18 cellular contexts compared by ENCODE assay signal in genomic region chr18:55387139-55387984, GRCh38.
A peak's percentile ranks its signal among the peaks of the same experiment; 100 is the strongest.
DNase-seq lines count a peak whose midpoint lies in the region; ATAC-seq, FAIRE-seq and TF ChIP-seq lines count a peak whose summit lies in the region.
"Had no signal": no experiment of that assay in that cellular context is flagged by ENCODE, and none has a peak within 500 bp of the region (broad histone marks: within the 10 kb centered on the region; RNA-seq: fewer than 3 reads in every experiment).

No MANE protein-coding gene starts in this region.

- POLR2A ChIA-PET in endothelial cell of umbilical vein (lab: Charles Lee): interaction anchor here (0.6 to 2.2 kb wide), 2 partner anchors 14 to 627 kb away, joined by 3 to 11 read pairs; no protein-coding TSS in a partner anchor

- peaks cover 7% of the 10 kb centered on the region for H3K9me3 Mint-ChIP-seq in activated naive CD8-positive, alpha-beta T cell treated with anti-CD3 and anti-CD28 coated beads, Interleukin-2, amount 50 U/mL, for 24 hours

- peak; percentile 96 for FAIRE-seq in endothelial cell of umbilical vein (lab: Jason Lieb, UNC)

- WGBS in right lobe of liver (ENCODE audit: insufficient coverage, low coverage, low lambda C conversion rate, missing lambda C conversion rate): 40% methylated on average over 8 of the region's 8 CpGs
- 60 to 73% (median 66%) methylated on average over 8 of the region's 8 CpGs for WGBS in spleen, 5 donors

- CTCF ChIA-PET in endothelial cell of umbilical vein (lab: Charles Lee): interaction anchor here (0.6 to 3.5 kb wide), 9 partner anchors 9 to 927 kb away, joined by 3 to 65 read pairs (median 3); no protein-coding TSS in a partner anchor

- H3K4me1 Mint-ChIP-seq in activated naive CD8-positive, alpha-beta T cell treated with anti-CD3 and anti-CD28 coated beads, Interleukin-2, amount 50 U/mL, for 24 hours: peaks cover 3% of the 10 kb centered on the region
- H3K4me1 Mint-ChIP-seq: activated T-helper 17 cell treated with anti-CD3 and anti-CD28 coated beads, Interleukin-2, amount 50 U/mL, for 72 hours; T-helper 17 cell had no signal

- peak overlapping the region; percentile 79 for H3K4me2 ChIP-seq in endothelial cell of umbilical vein (ENCODE audit: insufficient read depth, low read length)

- H3K4me3 Mint-ChIP-seq in activated naive CD8-positive, alpha-beta T cell treated with anti-CD3 and anti-CD28 coated beads, Interleukin-2, amount 50 U/mL, for 24 hours: no peak overlapping the region
- H3K4me3 Mint-ChIP-seq: activated T-helper 17 cell treated with anti-CD3 and anti-CD28 coated beads, Interleukin-2, amount 50 U/mL, for 72 hours; T-helper 17 cell had no signal

- H3K27me3 ChIP-seq in endothelial cell of umbilical vein (ENCODE audit: control insufficient read depth in 2 of 2, insufficient read depth in 2 of 2, low read length in 2 of 2) (no peaks in the 10 kb centered on the region), right lobe of liver (no peaks in the 10 kb centered on the region), spleen (replicated peaks in 1 of 7) (no peaks in the 10 kb centered on the region)

- no peaks in the 10 kb centered on the region for H3K36me3 Mint-ChIP-seq in activated naive CD8-positive, alpha-beta T cell treated with anti-CD3 and anti-CD28 coated beads, Interleukin-2, amount 50 U/mL, for 24 hours (ENCODE audit: low read depth)
- H3K36me3 Mint-ChIP-seq: IgD-negative memory B cell, naive B cell had no signal

- peaks cover 5% of the 10 kb centered on the region in 2 experiments for H3K36me3 ChIP-seq in endothelial cell of umbilical vein (ENCODE audit: control insufficient read depth in 2 of 2, extremely low read depth in 1 of 2, insufficient read depth in 2 of 2, low read length in 2 of 2)
- H3K36me3 ChIP-seq in right lobe of liver: no peaks in the 10 kb centered on the region
- H3K36me3 ChIP-seq in spleen: no peaks in the 10 kb centered on the region

- dilution Hi-C loops in endothelial cell of umbilical vein (cut with MboI; ENCODE audit: extremely low pct_ligation_motif_present, low sequenced_read_pairs): no loop called here

- H3K4me3 ChIP-seq in endothelial cell of umbilical vein (replicated peaks in 1 of 3; ENCODE audit: insufficient read depth in 1 of 3, low read depth in 1 of 3, low read length in 3 of 3): no peak overlapping the region
- no peak overlapping the region for H3K4me3 ChIP-seq in right lobe of liver
- no peak overlapping the region for H3K4me3 ChIP-seq in spleen

- ATAC-seq in right lobe of liver: peak; percentile 60 to 88 (median 69)
- no peak for ATAC-seq in HG02759 (IDR thresholded peaks at IDR 0.05; ENCODE audit: unreplicated experiment)
- no peak for ATAC-seq in SK-N-SH treated with all-trans-retinoic acid at 6 μM for 48 hours
- ATAC-seq in activated naive CD8-positive, alpha-beta T cell treated with anti-CD3 and anti-CD28 coated beads, Interleukin-2, amount 50 U/mL, for 24 hours: no peak
- ATAC-seq: activated T-helper 17 cell treated with anti-CD3 and anti-CD28 coated beads, Interleukin-2, amount 50 U/mL, for 72 hours; Panc1; T-helper 17 cell had no signal

- peaks cover 86% of the 10 kb centered on the region for H3K79me2 ChIP-seq in endothelial cell of umbilical vein (ENCODE audit: control insufficient read depth, insufficient read depth, low read length)

- H3K27me3 Mint-ChIP-seq in activated naive CD8-positive, alpha-beta T cell treated with anti-CD3 and anti-CD28 coated beads, Interleukin-2, amount 50 U/mL, for 24 hours: no peaks in the 10 kb centered on the region
- H3K27me3 Mint-ChIP-seq: activated T-helper 17 cell treated with anti-CD3 and anti-CD28 coated beads, Interleukin-2, amount 50 U/mL, for 72 hours; IgD-negative memory B cell; naive B cell; T-helper 17 cell had no signal

- no peak overlapping the region for H2AFZ ChIP-seq in endothelial cell of umbilical vein (ENCODE audit: low read depth, low read length)

- no peak for TF ChIP-seq POLR2A in endothelial cell of umbilical vein (IDR thresholded peaks at IDR 0.05; ENCODE audit: low read depth, low read length)
- no peak for TF ChIP-seq POLR2A in right lobe of liver (IDR thresholded peaks at IDR 0.05)
- no peak for TF ChIP-seq POLR2A in spleen (IDR thresholded peaks at IDR 0.05)

- H3K9ac ChIP-seq in endothelial cell of umbilical vein (replicated peaks; ENCODE audit: extremely low read depth, insufficient read depth, low read length): peak overlapping the region; percentile 75

- intact Hi-C loops in endothelial cell of umbilical vein (cut with micrococcal nuclease): loop anchor here (1.0 to 10.0 kb wide), 8 partner anchors 14 to 1187 kb away; partner anchors contain the start of gene TCF4
- intact Hi-C loops in right lobe of liver (cut with DNase I): no loop called here
- intact Hi-C loops in spleen (cut with DNase I; ENCODE audit: low total_unique reads): no loop called here

- H3K27ac ChIP-seq in endothelial cell of umbilical vein (ENCODE audit: insufficient read depth, low read depth, low read length) (peak overlapping the region; percentile 88), right lobe of liver (peak overlapping the region; percentile 17 to 69 (median 24)), spleen (peak overlapping the region in 7 of 8 donors; percentile 48 to 76 (median 65))

- no peak for TF ChIP-seq CTCF in endothelial cell of umbilical vein (IDR thresholded peaks at IDR 0.05; ENCODE audit: extremely low read depth in 1 of 2, insufficient read depth in 1 of 2, low read depth in 1 of 2, low read length in 2 of 2)
- TF ChIP-seq CTCF in right lobe of liver (IDR thresholded peaks at IDR 0.05): no peak
- no peak for TF ChIP-seq CTCF in spleen (IDR thresholded peaks at IDR 0.05 in 8 of 11, conservative IDR thresholded peaks at IDR 0.05 in 3 of 11)

- DNase-seq in OCI-M1 (lab: John Stamatoyannopoulos, UW): peak; percentile 50
- DNase-seq in endothelial cell of umbilical vein (ENCODE audit: low read depth, low spot score): peak; percentile 77
- no peak for DNase-seq in right lobe of liver
- no peak for DNase-seq in spleen
- no peak for DNase-seq in activated naive CD8-positive, alpha-beta T cell treated with anti-CD3 and anti-CD28 coated beads, Interleukin-2, amount 50 U/mL, for 24 hours
- DNase-seq in NCI-H187 (lab: John Stamatoyannopoulos, UW): no peak
- DNase-seq: activated CD4-positive, alpha-beta T cell treated with anti-CD3 and anti-CD28 coated beads, Interleukin-2, amount 50 U/mL, for 1 hour; AML-193; DMS79; naive B cell; NCI-H1417; NCI-H510A; T-helper 17 cell had no signal

- peaks cover 2% of the 10 kb centered on the region for H4K20me1 ChIP-seq in endothelial cell of umbilical vein (replicated peaks; ENCODE audit: control insufficient read depth, extremely low read depth, insufficient read depth, low read length)

- no peaks in the 10 kb centered on the region for H3K9me1 ChIP-seq in endothelial cell of umbilical vein (replicated peaks; ENCODE audit: control insufficient read depth, extremely low read depth, insufficient read depth, low read length)

- peaks cover 41% of the 10 kb centered on the region for H3K4me1 ChIP-seq in endothelial cell of umbilical vein (ENCODE audit: control insufficient read depth, extremely low read depth, insufficient read depth, low read length)
- H3K4me1 ChIP-seq in right lobe of liver: no peaks in the 10 kb centered on the region
- H3K4me1 ChIP-seq in spleen: peaks cover 0 to 17% (median 7%) of the 10 kb centered on the region in 6 donors

- H3K9me3 ChIP-seq in endothelial cell of umbilical vein (replicated peaks; ENCODE audit: control insufficient read depth, insufficient read depth, low read length): no peaks in the 10 kb centered on the region
- H3K9me3 ChIP-seq in right lobe of liver: no peaks in the 10 kb centered on the region
- H3K9me3 ChIP-seq in spleen: peaks cover 0 to 8% (median 4%) of the 10 kb centered on the region in 8 donors

- TSS peak; percentile 38 for BruUV-seq in endothelial cell of umbilical vein (replicated peaks; lab: Mats Ljungman, UMichigan)

- H3K27ac Mint-ChIP-seq in activated naive CD8-positive, alpha-beta T cell treated with anti-CD3 and anti-CD28 coated beads, Interleukin-2, amount 50 U/mL, for 24 hours: no peak overlapping the region
- H3K27ac Mint-ChIP-seq: activated T-helper 17 cell treated with anti-CD3 and anti-CD28 coated beads, Interleukin-2, amount 50 U/mL, for 72 hours; T-helper 17 cell had no signal

TF ChIP-seq in endothelial cell of umbilical vein, 7 proteins besides CTCF, POLR2A, EP300 and RAD21:
- TF ChIP-seq MAX (IDR thresholded peaks at IDR 0.05; ENCODE audit: insufficient read depth, insufficient read length): no peak
- no peak for TF ChIP-seq MYC (IDR thresholded peaks at IDR 0.05; ENCODE audit: low read depth, low read length)
- peak; percentile 57 for TF ChIP-seq FOS (IDR thresholded peaks at IDR 0.05; ENCODE audit: borderline replicate concordance, insufficient read depth, low read length)
- TF ChIP-seq JUN (IDR thresholded peaks at IDR 0.05; ENCODE audit: borderline replicate concordance, insufficient read depth, insufficient read length, low read depth): peak; percentile 85
- peak; percentile 43 for TF ChIP-seq POLR2AphosphoS5 (IDR thresholded peaks at IDR 0.05; ENCODE audit: insufficient read depth, low read depth, low read length)
- no peak for TF ChIP-seq EZH2 (IDR thresholded peaks at IDR 0.05; ENCODE audit: borderline replicate concordance, low read depth, low read length, severe bottlenecking)
- peak; percentile 62 for TF ChIP-seq GATA2 (IDR thresholded peaks at IDR 0.05; ENCODE audit: insufficient read depth, insufficient read length, low read depth, low read length)

TF ChIP-seq in SK-N-SH treated with all-trans-retinoic acid at 6 μM for 48 hours, 23 proteins besides CTCF, POLR2A, EP300 and RAD21:
- TF ChIP-seq, protein P1, sequence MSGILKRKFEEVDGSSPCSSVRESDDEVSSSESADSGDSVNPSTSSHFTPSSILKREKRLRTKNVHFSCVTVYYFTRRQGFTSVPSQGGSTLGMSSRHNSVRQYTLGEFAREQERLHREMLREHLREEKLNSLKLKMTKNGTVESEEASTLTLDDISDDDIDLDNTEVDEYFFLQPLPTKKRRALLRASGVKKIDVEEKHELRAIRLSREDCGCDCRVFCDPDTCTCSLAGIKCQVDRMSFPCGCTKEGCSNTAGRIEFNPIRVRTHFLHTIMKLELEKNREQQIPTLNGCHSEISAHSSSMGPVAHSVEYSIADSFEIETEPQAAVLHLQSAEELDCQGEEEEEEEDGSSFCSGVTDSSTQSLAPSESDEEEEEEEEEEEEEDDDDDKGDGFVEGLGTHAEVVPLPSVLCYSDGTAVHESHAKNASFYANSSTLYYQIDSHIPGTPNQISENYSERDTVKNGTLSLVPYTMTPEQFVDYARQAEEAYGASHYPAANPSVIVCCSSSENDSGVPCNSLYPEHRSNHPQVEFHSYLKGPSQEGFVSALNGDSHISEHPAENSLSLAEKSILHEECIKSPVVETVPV (CRISPR knock-in tag; IDR thresholded peaks at IDR 0.05): no peak

Comparison
In these comparisons a context has a peak if more than half of its experiments do, and no peak if none do; other contexts are left out.
1. DNase-seq: peak in OCI-M1 (single experiment) and endothelial cell of umbilical vein (single experiment); none in right lobe of liver (0 of 3), spleen (single experiment), activated naive CD8-positive, alpha-beta T cell treated with anti-CD3 and anti-CD28 coated beads, Interleukin-2, amount 50 U/mL, for 24 hours (single experiment) and NCI-H187 (0 of 2).
2. H3K27ac ChIP-seq: peak in every context shown above with its lines; median percentile 88 in endothelial cell of umbilical vein; 65 in spleen; 24 in right lobe of liver.
3. ATAC-seq: peak in right lobe of liver (4 of 4); none in HG02759 (single experiment), SK-N-SH treated with all-trans-retinoic acid at 6 μM for 48 hours (single experiment) and activated naive CD8-positive, alpha-beta T cell treated with anti-CD3 and anti-CD28 coated beads, Interleukin-2, amount 50 U/mL, for 24 hours (single experiment).